In the genomic region with DNA sequence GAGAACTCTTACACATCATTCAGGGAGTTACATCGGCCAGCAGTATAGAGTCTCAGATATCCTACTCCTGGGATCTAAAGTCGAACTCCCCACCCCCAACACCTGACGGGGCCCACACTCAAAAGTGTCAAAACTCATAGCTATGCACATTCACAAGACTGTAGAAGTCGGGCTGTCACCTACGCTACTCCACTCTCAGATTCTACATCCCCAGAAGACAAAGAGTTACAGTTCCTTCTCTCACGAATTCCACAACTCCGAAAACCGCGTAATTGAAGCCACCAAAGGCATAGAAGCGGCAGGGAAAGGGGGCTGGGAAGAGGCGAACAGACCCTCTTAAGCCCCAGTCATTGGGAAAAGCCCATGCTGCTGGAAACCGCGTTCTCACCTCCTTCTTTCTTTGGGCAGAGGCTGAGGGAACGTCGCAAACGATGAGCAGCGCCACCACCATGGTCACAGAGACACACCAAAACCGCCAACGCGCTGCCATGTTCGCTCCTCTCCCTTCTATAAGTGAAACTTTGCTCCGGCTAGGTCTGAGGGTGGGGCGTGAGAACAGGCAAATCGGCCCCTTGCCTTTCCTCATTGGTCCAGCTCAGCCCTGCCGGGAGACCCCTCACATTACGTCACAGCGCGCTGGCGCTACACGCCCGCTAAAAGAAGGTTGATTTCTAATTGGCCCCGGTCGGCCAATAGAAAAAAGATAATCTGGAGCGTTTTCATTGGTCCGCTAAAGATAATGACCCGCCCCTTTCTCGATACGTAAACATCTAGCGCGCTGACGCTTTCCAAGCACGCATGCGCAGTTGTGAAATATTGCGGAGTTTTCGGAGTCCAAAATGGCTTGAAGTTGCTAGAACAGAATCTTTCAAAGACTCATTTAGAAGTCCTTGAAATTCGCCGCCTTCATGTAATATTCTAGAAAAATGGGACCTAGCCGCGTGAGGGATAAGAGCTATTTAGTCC, we compare ENCODE assay signal across 1 cellular context.
TF ChIP-seq lines count a peak whose summit lies in the region.

A gene (minus strand): TSS at position 515 of the 966 bp plus-strand sequence. CDS start 25 bp downstream, at position 490.

TF ChIP-seq in HepG2, 621 proteins besides CTCF, POLR2A, EP300 and RAD21 (continued from another document and continues in another):
- TF ChIP-seq ZBTB7B (CRISPR knock-in tag; IDR thresholded peaks at IDR 0.05): no peak
- TF ChIP-seq EED (CRISPR knock-in tag; IDR thresholded peaks at IDR 0.05): no peak
- no peak; the same call in 1 of the 2 replicates for TF ChIP-seq ERF (CRISPR knock-in tag; IDR thresholded peaks at IDR 0.05)
- TF ChIP-seq, protein P1, sequence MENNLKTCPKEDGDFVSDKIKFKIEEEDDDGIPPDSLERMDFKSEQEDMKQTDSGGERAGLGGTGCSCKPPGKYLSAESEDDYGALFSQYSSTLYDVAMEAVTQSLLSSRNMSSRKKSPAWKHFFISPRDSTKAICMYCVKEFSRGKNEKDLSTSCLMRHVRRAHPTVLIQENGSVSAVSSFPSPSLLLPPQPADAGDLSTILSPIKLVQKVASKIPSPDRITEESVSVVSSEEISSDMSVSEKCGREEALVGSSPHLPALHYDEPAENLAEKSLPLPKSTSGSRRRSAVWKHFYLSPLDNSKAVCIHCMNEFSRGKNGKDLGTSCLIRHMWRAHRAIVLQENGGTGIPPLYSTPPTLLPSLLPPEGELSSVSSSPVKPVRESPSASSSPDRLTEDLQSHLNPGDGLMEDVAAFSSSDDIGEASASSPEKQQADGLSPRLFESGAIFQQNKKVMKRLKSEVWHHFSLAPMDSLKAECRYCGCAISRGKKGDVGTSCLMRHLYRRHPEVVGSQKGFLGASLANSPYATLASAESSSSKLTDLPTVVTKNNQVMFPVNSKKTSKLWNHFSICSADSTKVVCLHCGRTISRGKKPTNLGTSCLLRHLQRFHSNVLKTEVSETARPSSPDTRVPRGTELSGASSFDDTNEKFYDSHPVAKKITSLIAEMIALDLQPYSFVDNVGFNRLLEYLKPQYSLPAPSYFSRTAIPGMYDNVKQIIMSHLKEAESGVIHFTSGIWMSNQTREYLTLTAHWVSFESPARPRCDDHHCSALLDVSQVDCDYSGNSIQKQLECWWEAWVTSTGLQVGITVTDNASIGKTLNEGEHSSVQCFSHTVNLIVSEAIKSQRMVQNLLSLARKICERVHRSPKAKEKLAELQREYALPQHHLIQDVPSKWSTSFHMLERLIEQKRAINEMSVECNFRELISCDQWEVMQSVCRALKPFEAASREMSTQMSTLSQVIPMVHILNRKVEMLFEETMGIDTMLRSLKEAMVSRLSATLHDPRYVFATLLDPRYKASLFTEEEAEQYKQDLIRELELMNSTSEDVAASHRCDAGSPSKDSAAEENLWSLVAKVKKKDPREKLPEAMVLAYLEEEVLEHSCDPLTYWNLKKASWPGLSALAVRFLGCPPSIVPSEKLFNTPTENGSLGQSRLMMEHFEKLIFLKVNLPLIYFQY (CRISPR knock-in tag; IDR thresholded peaks at IDR 0.05; ENCODE audit: borderline replicate concordance): no peak
- TF ChIP-seq SRSF1 (optimal IDR thresholded peaks at IDR 0.05; ENCODE audit: low read depth, low read length): no peak
- no peak for TF ChIP-seq NFATC3 (CRISPR knock-in tag; IDR thresholded peaks at IDR 0.05)
- peak; percentile 65 for TF ChIP-seq HOXA3 (CRISPR knock-in tag; IDR thresholded peaks at IDR 0.05)
- TF ChIP-seq, protein P2, sequence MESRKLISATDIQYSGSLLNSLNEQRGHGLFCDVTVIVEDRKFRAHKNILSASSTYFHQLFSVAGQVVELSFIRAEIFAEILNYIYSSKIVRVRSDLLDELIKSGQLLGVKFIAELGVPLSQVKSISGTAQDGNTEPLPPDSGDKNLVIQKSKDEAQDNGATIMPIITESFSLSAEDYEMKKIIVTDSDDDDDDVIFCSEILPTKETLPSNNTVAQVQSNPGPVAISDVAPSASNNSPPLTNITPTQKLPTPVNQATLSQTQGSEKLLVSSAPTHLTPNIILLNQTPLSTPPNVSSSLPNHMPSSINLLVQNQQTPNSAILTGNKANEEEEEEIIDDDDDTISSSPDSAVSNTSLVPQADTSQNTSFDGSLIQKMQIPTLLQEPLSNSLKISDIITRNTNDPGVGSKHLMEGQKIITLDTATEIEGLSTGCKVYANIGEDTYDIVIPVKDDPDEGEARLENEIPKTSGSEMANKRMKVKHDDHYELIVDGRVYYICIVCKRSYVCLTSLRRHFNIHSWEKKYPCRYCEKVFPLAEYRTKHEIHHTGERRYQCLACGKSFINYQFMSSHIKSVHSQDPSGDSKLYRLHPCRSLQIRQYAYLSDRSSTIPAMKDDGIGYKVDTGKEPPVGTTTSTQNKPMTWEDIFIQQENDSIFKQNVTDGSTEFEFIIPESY (CRISPR knock-in tag; IDR thresholded peaks at IDR 0.05): no peak
- no peak for TF ChIP-seq SNAI1 (CRISPR knock-in tag; IDR thresholded peaks at IDR 0.05; ENCODE audit: borderline replicate concordance)
- TF ChIP-seq ZNF816 (CRISPR knock-in tag; IDR thresholded peaks at IDR 0.05; ENCODE audit: borderline replicate concordance): no peak
- TF ChIP-seq HNF4G (IDR thresholded peaks at IDR 0.05; ENCODE audit: borderline replicate concordance, low read depth, low read length): no peak
- no peak for TF ChIP-seq HNF4G (CRISPR knock-in tag; IDR thresholded peaks at IDR 0.05; ENCODE audit: borderline replicate concordance, low read depth)
- TF ChIP-seq, protein P3, sequence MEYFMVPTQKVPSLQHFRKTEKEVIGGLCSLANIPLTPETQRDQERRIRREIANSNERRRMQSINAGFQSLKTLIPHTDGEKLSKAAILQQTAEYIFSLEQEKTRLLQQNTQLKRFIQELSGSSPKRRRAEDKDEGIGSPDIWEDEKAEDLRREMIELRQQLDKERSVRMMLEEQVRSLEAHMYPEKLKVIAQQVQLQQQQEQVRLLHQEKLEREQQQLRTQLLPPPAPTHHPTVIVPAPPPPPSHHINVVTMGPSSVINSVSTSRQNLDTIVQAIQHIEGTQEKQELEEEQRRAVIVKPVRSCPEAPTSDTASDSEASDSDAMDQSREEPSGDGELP (IDR thresholded peaks at IDR 0.05; ENCODE audit: borderline replicate concordance, low read depth): no peak
- no peak for TF ChIP-seq HNRNPL (IDR thresholded peaks at IDR 0.05; ENCODE audit: low read depth, low read length)
- TF ChIP-seq, protein P4, sequence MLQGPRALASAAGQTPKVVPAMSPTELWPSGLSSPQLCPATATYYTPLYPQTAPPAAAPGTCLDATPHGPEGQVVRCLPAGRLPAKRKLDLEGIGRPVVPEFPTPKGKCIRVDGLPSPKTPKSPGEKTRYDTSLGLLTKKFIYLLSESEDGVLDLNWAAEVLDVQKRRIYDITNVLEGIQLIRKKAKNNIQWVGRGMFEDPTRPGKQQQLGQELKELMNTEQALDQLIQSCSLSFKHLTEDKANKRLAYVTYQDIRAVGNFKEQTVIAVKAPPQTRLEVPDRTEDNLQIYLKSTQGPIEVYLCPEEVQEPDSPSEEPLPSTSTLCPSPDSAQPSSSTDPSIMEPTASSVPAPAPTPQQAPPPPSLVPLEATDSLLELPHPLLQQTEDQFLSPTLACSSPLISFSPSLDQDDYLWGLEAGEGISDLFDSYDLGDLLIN (CRISPR knock-in tag; IDR thresholded peaks at IDR 0.05; ENCODE audit: borderline replicate concordance): no peak
- TF ChIP-seq KDM6A (CRISPR knock-in tag; IDR thresholded peaks at IDR 0.05; ENCODE audit: low read depth): no peak
- TF ChIP-seq, protein P5, sequence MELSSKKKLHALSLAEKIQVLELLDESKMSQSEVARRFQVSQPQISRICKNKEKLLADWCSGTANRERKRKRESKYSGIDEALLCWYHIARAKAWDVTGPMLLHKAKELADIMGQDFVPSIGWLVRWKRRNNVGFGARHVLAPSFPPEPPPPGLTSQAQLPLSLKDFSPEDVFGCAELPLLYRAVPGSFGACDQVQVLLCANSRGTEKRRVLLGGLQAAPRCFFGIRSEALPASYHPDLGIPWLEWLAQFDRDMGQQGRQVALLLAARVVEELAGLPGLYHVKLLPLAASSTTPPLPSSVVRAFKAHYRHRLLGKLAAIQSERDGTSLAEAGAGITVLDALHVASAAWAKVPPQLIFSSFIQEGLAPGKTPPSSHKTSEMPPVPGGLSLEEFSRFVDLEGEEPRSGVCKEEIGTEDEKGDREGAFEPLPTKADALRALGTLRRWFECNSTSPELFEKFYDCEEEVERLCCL (CRISPR knock-in tag; IDR thresholded peaks at IDR 0.05; ENCODE audit: borderline replicate concordance): no peak
- TF ChIP-seq HMG20B (CRISPR knock-in tag; conservative IDR thresholded peaks at IDR 0.05): no peak
- no peak for TF ChIP-seq ZNF780A (CRISPR knock-in tag; IDR thresholded peaks at IDR 0.05)
- 0 out of 2 replicates have a peak, but pooled peaks have one; percentile 12 for TF ChIP-seq HDAC2 (CRISPR knock-in tag; IDR thresholded peaks at IDR 0.05)
- TF ChIP-seq MAZ (IDR thresholded peaks at IDR 0.05; ENCODE audit: borderline replicate concordance, low read depth, low read length): no peak
- no peak for TF ChIP-seq MAZ (CRISPR knock-in tag; IDR thresholded peaks at IDR 0.05; ENCODE audit: low read depth)
- no peak for TF ChIP-seq SKI (IDR thresholded peaks at IDR 0.05; ENCODE audit: partially characterized antibody)
- TF ChIP-seq, protein P6, sequence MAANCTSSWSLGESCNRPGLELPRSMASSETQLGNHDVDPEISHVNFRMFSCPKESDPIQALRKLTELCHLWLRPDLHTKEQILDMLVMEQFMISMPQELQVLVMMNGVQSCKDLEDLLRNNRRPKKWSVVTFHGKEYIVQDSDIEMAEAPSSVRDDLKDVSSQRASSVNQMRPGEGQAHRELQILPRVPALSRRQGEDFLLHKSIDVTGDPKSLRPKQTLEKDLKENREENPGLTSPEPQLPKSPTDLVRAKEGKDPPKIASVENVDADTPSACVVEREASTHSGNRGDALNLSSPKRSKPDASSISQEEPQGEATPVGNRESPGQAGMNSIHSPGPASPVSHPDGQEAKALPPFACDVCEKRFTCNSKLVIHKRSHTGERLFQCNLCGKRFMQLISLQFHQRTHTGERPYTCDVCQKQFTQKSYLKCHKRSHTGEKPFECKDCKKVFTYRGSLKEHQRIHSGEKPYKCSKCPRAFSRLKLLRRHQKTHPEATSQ (CRISPR knock-in tag; IDR thresholded peaks at IDR 0.05; ENCODE audit: borderline replicate concordance): no peak
- TF ChIP-seq MED8 (CRISPR knock-in tag; IDR thresholded peaks at IDR 0.05; ENCODE audit: insufficient replicate concordance): no peak
- no peak for TF ChIP-seq ZNF264 (CRISPR knock-in tag; IDR thresholded peaks at IDR 0.05)
- no peak for TF ChIP-seq MTA1 (CRISPR knock-in tag; IDR thresholded peaks at IDR 0.05; ENCODE audit: borderline replicate concordance)
- TF ChIP-seq, protein P7, sequence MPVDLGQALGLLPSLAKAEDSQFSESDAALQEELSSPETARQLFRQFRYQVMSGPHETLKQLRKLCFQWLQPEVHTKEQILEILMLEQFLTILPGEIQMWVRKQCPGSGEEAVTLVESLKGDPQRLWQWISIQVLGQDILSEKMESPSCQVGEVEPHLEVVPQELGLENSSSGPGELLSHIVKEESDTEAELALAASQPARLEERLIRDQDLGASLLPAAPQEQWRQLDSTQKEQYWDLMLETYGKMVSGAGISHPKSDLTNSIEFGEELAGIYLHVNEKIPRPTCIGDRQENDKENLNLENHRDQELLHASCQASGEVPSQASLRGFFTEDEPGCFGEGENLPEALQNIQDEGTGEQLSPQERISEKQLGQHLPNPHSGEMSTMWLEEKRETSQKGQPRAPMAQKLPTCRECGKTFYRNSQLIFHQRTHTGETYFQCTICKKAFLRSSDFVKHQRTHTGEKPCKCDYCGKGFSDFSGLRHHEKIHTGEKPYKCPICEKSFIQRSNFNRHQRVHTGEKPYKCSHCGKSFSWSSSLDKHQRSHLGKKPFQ (CRISPR knock-in tag; IDR thresholded peaks at IDR 0.05; ENCODE audit: insufficient replicate concordance): no peak
- TF ChIP-seq, protein P8, sequence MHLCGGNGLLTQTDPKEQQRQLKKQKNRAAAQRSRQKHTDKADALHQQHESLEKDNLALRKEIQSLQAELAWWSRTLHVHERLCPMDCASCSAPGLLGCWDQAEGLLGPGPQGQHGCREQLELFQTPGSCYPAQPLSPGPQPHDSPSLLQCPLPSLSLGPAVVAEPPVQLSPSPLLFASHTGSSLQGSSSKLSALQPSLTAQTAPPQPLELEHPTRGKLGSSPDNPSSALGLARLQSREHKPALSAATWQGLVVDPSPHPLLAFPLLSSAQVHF (CRISPR knock-in tag; IDR thresholded peaks at IDR 0.05): no peak
- TF ChIP-seq IKZF1 (IDR thresholded peaks at IDR 0.05): no peak
- TF ChIP-seq MEF2D (CRISPR knock-in tag; IDR thresholded peaks at IDR 0.05): no peak
- TF ChIP-seq CCDC6 (CRISPR knock-in tag; IDR thresholded peaks at IDR 0.05): no peak
- no peak for TF ChIP-seq ZNF263 (CRISPR knock-in tag; IDR thresholded peaks at IDR 0.05)
- TF ChIP-seq, protein P9, sequence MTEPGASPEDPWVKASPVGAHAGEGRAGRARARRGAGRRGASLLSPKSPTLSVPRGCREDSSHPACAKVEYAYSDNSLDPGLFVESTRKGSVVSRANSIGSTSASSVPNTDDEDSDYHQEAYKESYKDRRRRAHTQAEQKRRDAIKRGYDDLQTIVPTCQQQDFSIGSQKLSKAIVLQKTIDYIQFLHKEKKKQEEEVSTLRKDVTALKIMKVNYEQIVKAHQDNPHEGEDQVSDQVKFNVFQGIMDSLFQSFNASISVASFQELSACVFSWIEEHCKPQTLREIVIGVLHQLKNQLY (CRISPR knock-in tag; IDR thresholded peaks at IDR 0.05): no peak
- TF ChIP-seq, protein P10, sequence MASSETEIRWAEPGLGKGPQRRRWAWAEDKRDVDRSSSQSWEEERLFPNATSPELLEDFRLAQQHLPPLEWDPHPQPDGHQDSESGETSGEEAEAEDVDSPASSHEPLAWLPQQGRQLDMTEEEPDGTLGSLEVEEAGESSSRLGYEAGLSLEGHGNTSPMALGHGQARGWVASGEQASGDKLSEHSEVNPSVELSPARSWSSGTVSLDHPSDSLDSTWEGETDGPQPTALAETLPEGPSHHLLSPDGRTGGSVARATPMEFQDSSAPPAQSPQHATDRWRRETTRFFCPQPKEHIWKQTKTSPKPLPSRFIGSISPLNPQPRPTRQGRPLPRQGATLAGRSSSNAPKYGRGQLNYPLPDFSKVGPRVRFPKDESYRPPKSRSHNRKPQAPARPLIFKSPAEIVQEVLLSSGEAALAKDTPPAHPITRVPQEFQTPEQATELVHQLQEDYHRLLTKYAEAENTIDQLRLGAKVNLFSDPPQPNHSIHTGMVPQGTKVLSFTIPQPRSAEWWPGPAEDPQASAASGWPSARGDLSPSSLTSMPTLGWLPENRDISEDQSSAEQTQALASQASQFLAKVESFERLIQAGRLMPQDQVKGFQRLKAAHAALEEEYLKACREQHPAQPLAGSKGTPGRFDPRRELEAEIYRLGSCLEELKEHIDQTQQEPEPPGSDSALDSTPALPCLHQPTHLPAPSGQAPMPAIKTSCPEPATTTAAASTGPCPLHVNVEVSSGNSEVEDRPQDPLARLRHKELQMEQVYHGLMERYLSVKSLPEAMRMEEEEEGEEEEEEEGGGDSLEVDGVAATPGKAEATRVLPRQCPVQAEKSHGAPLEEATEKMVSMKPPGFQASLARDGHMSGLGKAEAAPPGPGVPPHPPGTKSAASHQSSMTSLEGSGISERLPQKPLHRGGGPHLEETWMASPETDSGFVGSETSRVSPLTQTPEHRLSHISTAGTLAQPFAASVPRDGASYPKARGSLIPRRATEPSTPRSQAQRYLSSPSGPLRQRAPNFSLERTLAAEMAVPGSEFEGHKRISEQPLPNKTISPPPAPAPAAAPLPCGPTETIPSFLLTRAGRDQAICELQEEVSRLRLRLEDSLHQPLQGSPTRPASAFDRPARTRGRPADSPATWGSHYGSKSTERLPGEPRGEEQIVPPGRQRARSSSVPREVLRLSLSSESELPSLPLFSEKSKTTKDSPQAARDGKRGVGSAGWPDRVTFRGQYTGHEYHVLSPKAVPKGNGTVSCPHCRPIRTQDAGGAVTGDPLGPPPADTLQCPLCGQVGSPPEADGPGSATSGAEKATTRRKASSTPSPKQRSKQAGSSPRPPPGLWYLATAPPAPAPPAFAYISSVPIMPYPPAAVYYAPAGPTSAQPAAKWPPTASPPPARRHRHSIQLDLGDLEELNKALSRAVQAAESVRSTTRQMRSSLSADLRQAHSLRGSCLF (CRISPR knock-in tag; IDR thresholded peaks at IDR 0.05; ENCODE audit: borderline replicate concordance): no peak
